10 cellular contexts compared by ENCODE assay signal in genomic region chr3:71360694-71361093, GRCh38.
DNase-seq lines count a peak whose midpoint lies in the region; ATAC-seq and TF ChIP-seq lines count a peak whose summit lies in the region.
"Had no signal": no experiment of that assay in that cellular context is flagged by ENCODE, and none has a peak within 500 bp of the region (broad histone marks: within the 10 kb centered on the region; RNA-seq: fewer than 3 reads in every experiment).

No MANE protein-coding gene starts in this region.

- peak overlapping the region; percentile 22 for H3K4me2 ChIP-seq in OCI-LY7 (ENCODE audit: low read length)

- H3K27ac Mint-ChIP-seq in activated CD8-positive, alpha-beta memory T cell treated with anti-CD3 and anti-CD28 coated beads, Interleukin-2, amount 10 ng/mL, durations not matched to agents 7 days and 5 days: peak overlapping the region; percentile 71
- H3K27ac Mint-ChIP-seq in stimulated activated effector memory CD8-positive, alpha-beta T cell treated with anti-CD3 and anti-CD28 coated beads, Interleukin-12 subunit alpha, Interleukin-12 subunit beta, amount 100 ng/mL, for 72 hours: peak overlapping the region; percentile 75

- H3K9me3 ChIP-seq in OCI-LY7 (ENCODE audit: low read length) (no peaks in the 10 kb centered on the region), right cardiac atrium (ENCODE audit: control insufficient read depth, low read length) (no peaks in the 10 kb centered on the region)
- H3K9me3 ChIP-seq: esophagus squamous epithelium had no signal

- no peak overlapping the region for H2AFZ ChIP-seq in OCI-LY7 (ENCODE audit: low read length)

- intact Hi-C loops in OCI-LY7 (cut with micrococcal nuclease; ENCODE audit: unreplicated experiment): no loop called here
- intact Hi-C loops in right cardiac atrium (cut with DNase I): no loop called here

- H3K9me2 ChIP-seq in OCI-LY7 (ENCODE audit: insufficient read depth, low read length): no peaks in the 10 kb centered on the region

- H3K4me1 ChIP-seq in OCI-LY7 (ENCODE audit: insufficient read depth, low read length, poor library complexity, severe bottlenecking): peaks cover 33% of the 10 kb centered on the region
- H3K4me1 ChIP-seq in right cardiac atrium (ENCODE audit: control insufficient read depth, insufficient read depth, low read length): peaks cover 7% of the 10 kb centered on the region
- H3K4me1 ChIP-seq: esophagus squamous epithelium had no signal

- 0 out of 2 replicates have a peak, but pooled peaks cover 3% of the 10 kb centered on the region for H3K36me3 ChIP-seq in OCI-LY7 (ENCODE audit: insufficient read depth, low read length)

- CTCF ChIA-PET in activated CD8-positive, alpha-beta memory T cell treated with anti-CD3 and anti-CD28 coated beads, Interleukin-2, amount 10 ng/mL, durations not matched to agents 7 days and 5 days (lab: Charles Lee): interaction anchor here (1.1 kb wide), 1 partner anchor 132 kb away, joined by 3 read pairs; no protein-coding TSS in a partner anchor
- CTCF ChIA-PET in OCI-LY7 (lab: Charles Lee; ENCODE audit: unreplicated experiment): no interaction called here

- peaks cover 8% of the 10 kb centered on the region; the same call in 1 of the 2 replicates for H4K20me1 ChIP-seq in OCI-LY7 (ENCODE audit: insufficient read depth, low read length)

- no peak for TF ChIP-seq CTCF in OCI-LY7 (conservative IDR thresholded peaks at IDR 0.05; ENCODE audit: low read length)

- H3K27ac ChIP-seq in OCI-LY7 (ENCODE audit: low read depth, low read length, poor library complexity, severe bottlenecking) (peak overlapping the region; percentile 11), right cardiac atrium (ENCODE audit: low read length) (no peak overlapping the region)
- H3K27ac ChIP-seq: esophagus squamous epithelium had no signal

- H3K4me3 Mint-ChIP-seq in activated CD8-positive, alpha-beta memory T cell treated with anti-CD3 and anti-CD28 coated beads, Interleukin-2, amount 10 ng/mL, durations not matched to agents 7 days and 5 days: peak overlapping the region; percentile 42
- peak overlapping the region; percentile 45 for H3K4me3 Mint-ChIP-seq in stimulated activated effector memory CD8-positive, alpha-beta T cell treated with anti-CD3 and anti-CD28 coated beads, Interleukin-12 subunit alpha, Interleukin-12 subunit beta, amount 100 ng/mL, for 72 hours

- BruUV-seq in OCI-LY7 (replicated peaks; lab: Mats Ljungman, UMichigan): no TSS peak

- ATAC-seq in activated CD8-positive, alpha-beta memory T cell treated with anti-CD3 and anti-CD28 coated beads, Interleukin-2, amount 10 ng/mL, durations not matched to agents 7 days and 5 days: peak; percentile 71
- ATAC-seq in HG02840 (IDR thresholded peaks at IDR 0.05; ENCODE audit: low FRiP score, unreplicated experiment) (peak; percentile 85), right cardiac atrium (no peak)
- ATAC-seq in stimulated activated effector memory CD8-positive, alpha-beta T cell treated with anti-CD3 and anti-CD28 coated beads, Interleukin-12 subunit alpha, Interleukin-12 subunit beta, amount 100 ng/mL, for 72 hours: peak; percentile 86

- peak; percentile 47 for DNase-seq in activated CD8-positive, alpha-beta memory T cell treated with anti-CD3 and anti-CD28 coated beads, Interleukin-2, amount 10 ng/mL, durations not matched to agents 7 days and 5 days
- no peak for DNase-seq in activated CD8-positive, alpha-beta memory T cell treated with anti-CD3 and anti-CD28 coated beads, Interleukin-2, amount 50 U/mL, for 48 hours
- DNase-seq in OCI-LY7 (ENCODE audit: low spot score): peak; percentile 43
- DNase-seq in stimulated activated effector memory CD8-positive, alpha-beta T cell treated with anti-CD3 and anti-CD28 coated beads, Interleukin-12 subunit alpha, Interleukin-12 subunit beta, amount 100 ng/mL, for 72 hours (ENCODE audit: low spot score in 2 of 2): no peak
- no peak for DNase-seq in dedifferentiated amniotic fluid mesenchymal stem cell (ENCODE audit: extremely low spot score)
- no peak for DNase-seq in NCI-H2196 treated with DMSO at 0.1 percent for 48 hours (lab: John Stamatoyannopoulos, UW; ENCODE audit: unreplicated experiment)
- no peak for DNase-seq in right cardiac atrium
- DNase-seq: esophagus squamous epithelium, NCI-H2171 treated with DMSO at 0.1 percent for 48 hours had no signal

- H3K4me3 ChIP-seq in OCI-LY7 (ENCODE audit: low read depth, low read length, poor library complexity, severe bottlenecking) (no peak overlapping the region), right cardiac atrium (ENCODE audit: low read length) (no peak overlapping the region)
- H3K4me3 ChIP-seq: esophagus squamous epithelium had no signal

- WGBS in right cardiac atrium: 80% methylated on average over 4 of the region's 4 CpGs

- peaks cover 46% of the 10 kb centered on the region for H3K4me1 Mint-ChIP-seq in activated CD8-positive, alpha-beta memory T cell treated with anti-CD3 and anti-CD28 coated beads, Interleukin-2, amount 10 ng/mL, durations not matched to agents 7 days and 5 days
- H3K4me1 Mint-ChIP-seq in stimulated activated effector memory CD8-positive, alpha-beta T cell treated with anti-CD3 and anti-CD28 coated beads, Interleukin-12 subunit alpha, Interleukin-12 subunit beta, amount 100 ng/mL, for 72 hours: peaks cover 54% of the 10 kb centered on the region

- POLR2A ChIA-PET in OCI-LY7 (lab: Charles Lee): interaction anchor here (1.1 to 1.7 kb wide), 2 partner anchors 8 to 12 kb away, joined by 3 to 6 read pairs; no protein-coding TSS in a partner anchor

- no peaks in the 10 kb centered on the region; the same call in 1 of the 2 replicates for H3K79me2 ChIP-seq in OCI-LY7 (ENCODE audit: insufficient read depth, low read depth, low read length)

- no peaks in the 10 kb centered on the region for H3K27me3 ChIP-seq in right cardiac atrium (ENCODE audit: control insufficient read depth, insufficient read depth)
- H3K27me3 ChIP-seq: esophagus squamous epithelium had no signal

- peaks cover 5% of the 10 kb centered on the region for H3K36me3 Mint-ChIP-seq in activated CD8-positive, alpha-beta memory T cell treated with anti-CD3 and anti-CD28 coated beads, Interleukin-2, amount 10 ng/mL, durations not matched to agents 7 days and 5 days
- H3K36me3 Mint-ChIP-seq in stimulated activated effector memory CD8-positive, alpha-beta T cell treated with anti-CD3 and anti-CD28 coated beads, Interleukin-12 subunit alpha, Interleukin-12 subunit beta, amount 100 ng/mL, for 72 hours: no peaks in the 10 kb centered on the region

- no peaks in the 10 kb centered on the region for H3K27me3 Mint-ChIP-seq in activated CD8-positive, alpha-beta memory T cell treated with anti-CD3 and anti-CD28 coated beads, Interleukin-2, amount 10 ng/mL, durations not matched to agents 7 days and 5 days

- no peaks in the 10 kb centered on the region for H3K9me3 Mint-ChIP-seq in activated CD8-positive, alpha-beta memory T cell treated with anti-CD3 and anti-CD28 coated beads, Interleukin-2, amount 10 ng/mL, durations not matched to agents 7 days and 5 days (ENCODE audit: low read depth)
- no peaks in the 10 kb centered on the region for H3K9me3 Mint-ChIP-seq in stimulated activated effector memory CD8-positive, alpha-beta T cell treated with anti-CD3 and anti-CD28 coated beads, Interleukin-12 subunit alpha, Interleukin-12 subunit beta, amount 100 ng/mL, for 72 hours

Comparison
In these comparisons a context has a peak if more than half of its experiments do, and no peak if none do; other contexts are left out.
1. DNase-seq: peak in activated CD8-positive, alpha-beta memory T cell treated with anti-CD3 and anti-CD28 coated beads, Interleukin-2, amount 10 ng/mL, durations not matched to agents 7 days and 5 days (single experiment) and OCI-LY7 (single experiment); none in activated CD8-positive, alpha-beta memory T cell treated with anti-CD3 and anti-CD28 coated beads, Interleukin-2, amount 50 U/mL, for 48 hours (single experiment), stimulated activated effector memory CD8-positive, alpha-beta T cell treated with anti-CD3 and anti-CD28 coated beads, Interleukin-12 subunit alpha, Interleukin-12 subunit beta, amount 100 ng/mL, for 72 hours (0 of 2), dedifferentiated amniotic fluid mesenchymal stem cell (single experiment), NCI-H2196 treated with DMSO at 0.1 percent for 48 hours (single experiment) and right cardiac atrium (0 of 3).
2. ATAC-seq: peak in activated CD8-positive, alpha-beta memory T cell treated with anti-CD3 and anti-CD28 coated beads, Interleukin-2, amount 10 ng/mL, durations not matched to agents 7 days and 5 days (single experiment), HG02840 (single experiment) and stimulated activated effector memory CD8-positive, alpha-beta T cell treated with anti-CD3 and anti-CD28 coated beads, Interleukin-12 subunit alpha, Interleukin-12 subunit beta, amount 100 ng/mL, for 72 hours (single experiment); none in right cardiac atrium (0 of 2).